In genomic region chr1:150281221-150281757, GRCh38 we compare ENCODE assay signal across 8 cellular contexts. TPM values are rescaled to one million over a fixed set of nuclear protein-coding genes. Genes with fewer than 3 reads are reported as not detected.
DNase-seq lines count a peak whose midpoint lies in the region; ATAC-seq and TF ChIP-seq lines count a peak whose summit lies in the region.

No MANE protein-coding gene starts in this region.

- DNase-seq in GM10266 (ENCODE audit: extremely low spot score) = peak; percentile 36
- DNase-seq in NCI-H2081 (lab: John Stamatoyannopoulos, UW) = peak; percentile 76 to 84
- DNase-seq in cerebellum (ENCODE audit: low spot score) = peak; percentile 61
- peak; percentile 64 for DNase-seq in kidney tubule cell (ENCODE audit: low spot score)
- DNase-seq in stimulated activated CD4-positive, alpha-beta T cell treated with anti-CD3 and anti-CD28 coated beads, Interleukin-15, amount 100 ng/mL, for 1 hour (ENCODE audit: low read depth in 1 of 2, low spot score in 1 of 2) = peak; percentile 13 to 39
- DNase-seq in HuH-7.5 (ENCODE audit: low spot score) = no peak

- peak overlapping the region; percentile 77 for H3K27ac ChIP-seq in VCaP

- TF ChIP-seq CTCF in GM10266 (IDR thresholded peaks at IDR 0.05; ENCODE audit: control insufficient read depth, insufficient read depth, low read depth, missing control alignments) (peak; percentile 64), VCaP (conservative IDR thresholded peaks at IDR 0.05) (peak; percentile 89)

- no peak for ATAC-seq in HG03025 (IDR thresholded peaks at IDR 0.05; ENCODE audit: low FRiP score, unreplicated experiment)

RNA-seq across cellular contexts. Expression of gene CIART, which starts 1.1 kb away (rescaled TPM):
- total RNA-seq in cerebellum = 4.4 TPM

RNA-seq across cellular contexts. Expression of gene C1orf54, which starts 8.7 kb away (rescaled TPM):
- 13.5 TPM for total RNA-seq in cerebellum

RNA-seq across cellular contexts. Expression of gene MRPS21, which starts 12.4 kb away (rescaled TPM):
- total RNA-seq in cerebellum = 33.3 TPM

RNA-seq across cellular contexts. Expression of gene APH1A, which starts 12.5 kb away (rescaled TPM):
- total RNA-seq in cerebellum = 56.2 TPM

RNA-seq across cellular contexts. Expression of gene CA14, which starts 23.7 kb away (rescaled TPM):
- total RNA-seq in cerebellum = 7.3 TPM
